In the genomic region with DNA sequence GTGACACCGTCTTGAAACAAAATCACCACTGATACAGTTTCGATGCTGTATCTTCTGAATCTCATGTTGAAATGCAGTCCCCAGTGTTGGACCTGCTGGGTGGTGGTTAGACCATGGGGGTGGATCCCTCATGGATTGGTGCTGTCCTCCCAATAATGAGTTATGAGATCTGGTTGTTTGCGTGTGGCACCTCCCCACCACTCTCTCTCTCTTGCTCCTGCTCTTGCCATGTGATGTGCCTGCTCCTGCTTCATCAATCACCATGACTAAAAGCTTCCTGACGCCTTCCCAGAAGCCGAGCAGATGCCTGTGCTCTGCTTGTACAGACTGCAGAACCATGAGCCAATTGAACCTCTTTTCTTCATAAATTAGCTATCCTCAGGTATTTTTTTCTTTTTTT, we compare ENCODE assay signal across 21 cellular contexts.
"Had no signal": no experiment of that assay in that cellular context is flagged by ENCODE, and none has a peak within 500 bp of the region (broad histone marks: within the 10 kb centered on the region; RNA-seq: fewer than 3 reads in every experiment).

No MANE protein-coding gene starts in this region.

- DNase-seq: activated B cell treated with CpG ODN at 0.5 μM for 24 hours; activated CD4-positive, alpha-beta T cell treated with anti-CD3 and anti-CD28 coated beads for 4 hours; activated naive CD4-positive, alpha-beta T cell treated with Interleukin-2 at 50 U/mL for 16 hours; aorta; cerebellar nuclear complex; cortex of kidney; effector CD4-positive, alpha-beta T cell; heart left ventricle; left ventricle myocardium inferior; mucosa of descending colon; naive B cell; stimulated activated CD4-positive, alpha-beta T cell treated with anti-CD3 and anti-CD28 coated beads, Interleukin-2, amount 100 ng/mL, for 24 hours; SW 1271; upper lobe of left lung had no signal

- H3K4me1 Mint-ChIP-seq: neural crest cell had no signal

- H3K4me3 ChIP-seq: gastroesophageal sphincter, heart left ventricle, left ventricle myocardium inferior, mucosa of descending colon, thoracic aorta, upper lobe of left lung had no signal

- H3K9me3 ChIP-seq: gastroesophageal sphincter, heart left ventricle, left ventricle myocardium inferior, mucosa of descending colon, thoracic aorta, upper lobe of left lung had no signal

- H3K27ac Mint-ChIP-seq: activated B cell treated with CpG ODN at 0.5 μM for 24 hours; activated T-helper 2 cell treated with anti-CD3 and anti-CD28 coated beads, Interferon-gamma antibody, Interleukin-2, Interleukin-4, amounts not matched to agents 10 μg/mL and 5 μg/mL and 100 μg/mL, durations not matched to agents 14 hours and 24 hours and 36 hours; memory B cell; T-helper 2 cell treated with Interferon-gamma antibody and Interleukin-4, amounts not matched to agents 5 μg/mL and 100 μg/mL, for 36 hours had no signal

- ATAC-seq: esophagus mucosa, gastroesophageal sphincter, mucosa of descending colon had no signal

- H3K4me3 Mint-ChIP-seq: activated B cell treated with CpG ODN at 0.5 μM for 24 hours; memory B cell; neural crest cell; T-helper 2 cell treated with Interferon-gamma antibody and Interleukin-4, amounts not matched to agents 5 μg/mL and 100 μg/mL, for 36 hours had no signal

- H3K9me3 Mint-ChIP-seq: activated B cell treated with CpG ODN at 0.5 μM for 24 hours; activated T-helper 2 cell treated with anti-CD3 and anti-CD28 coated beads, Interferon-gamma antibody, Interleukin-2, Interleukin-4, amounts not matched to agents 10 μg/mL and 5 μg/mL and 100 μg/mL, durations not matched to agents 14 hours and 24 hours and 36 hours; memory B cell; naive B cell; neural crest cell; T-helper 2 cell treated with Interferon-gamma antibody and Interleukin-4, amounts not matched to agents 5 μg/mL and 100 μg/mL, for 36 hours had no signal

- H3K27ac ChIP-seq: gastroesophageal sphincter, heart left ventricle, left ventricle myocardium inferior, thoracic aorta, upper lobe of left lung had no signal

- H3K27me3 Mint-ChIP-seq: activated B cell treated with CpG ODN at 0.5 μM for 24 hours, memory B cell, naive B cell had no signal

- H3K4me1 ChIP-seq: gastroesophageal sphincter, upper lobe of left lung had no signal

- H3K27me3 ChIP-seq: gastroesophageal sphincter, heart left ventricle, upper lobe of left lung had no signal
